Comparison of ENCODE assay signal across 1 cellular context in genomic region chr9:135224286-135224871, GRCh38.
TF ChIP-seq lines count a peak whose summit lies in the region.

No MANE protein-coding gene starts in this region.

TF ChIP-seq in WTC11, 78 proteins besides CTCF, POLR2A, EP300 and RAD21 (continued from another document):
- TF ChIP-seq E2F4 (CRISPR knock-in tag; IDR thresholded peaks at IDR 0.05; ENCODE audit: borderline replicate concordance, low read depth) (no peak), FOXP4 (CRISPR knock-in tag; IDR thresholded peaks at IDR 0.05) (no peak)
